In genomic region chr9:33829688-33830230, GRCh38 we compare ENCODE assay signal across 4 cellular contexts. TPM values are rescaled to one million over a fixed set of nuclear protein-coding genes. Genes with fewer than 3 reads are reported as not detected.
"Had no signal": no experiment of that assay in that cellular context is flagged by ENCODE, and none has a peak within 500 bp of the region (broad histone marks: within the 10 kb centered on the region; RNA-seq: fewer than 3 reads in every experiment).

No MANE protein-coding gene starts in this region.

RNA-seq across cellular contexts. Expression of gene PRSS3, which starts 34.4 kb away (rescaled TPM):
- total RNA-seq: LHCN-M2, OCI-LY7, Right ventricle myocardium inferior, SJSA1 had no signal
